In the genomic region with DNA sequence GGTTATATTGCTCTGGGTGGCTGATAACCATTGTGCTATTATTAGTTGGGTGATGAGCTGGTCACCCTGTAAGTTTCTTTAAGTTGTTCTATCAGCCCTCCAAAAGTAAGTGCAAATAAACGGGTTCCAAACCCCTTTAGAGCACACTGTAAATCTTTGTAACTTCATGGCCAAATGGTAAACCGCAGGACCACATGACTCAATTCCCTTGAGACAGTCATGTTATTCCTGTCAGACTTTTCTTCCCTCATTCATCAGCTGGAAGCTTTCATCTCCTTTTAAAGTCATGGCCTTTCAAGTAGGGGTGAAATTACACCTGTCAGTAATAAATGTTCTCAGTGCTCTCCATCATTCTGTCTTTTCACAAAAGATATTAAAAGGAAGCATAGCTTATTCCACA, we compare ENCODE assay signal across 9 cellular contexts.
DNase-seq lines count a peak whose midpoint lies in the region; ATAC-seq, FAIRE-seq and TF ChIP-seq lines count a peak whose summit lies in the region.
"Had no signal": no experiment of that assay in that cellular context is flagged by ENCODE, and none has a peak within 500 bp of the region (broad histone marks: within the 10 kb centered on the region; RNA-seq: fewer than 3 reads in every experiment).

No MANE protein-coding gene starts in this region.

- no peaks in the 10 kb centered on the region for H3K27me3 Mint-ChIP-seq in activated CD8-positive, alpha-beta T cell treated with anti-CD3 and anti-CD28 coated beads for 36 hours
- H3K27me3 Mint-ChIP-seq in activated CD4-positive, alpha-beta memory T cell treated with anti-CD3 and anti-CD28 coated beads for 36 hours: no peaks in the 10 kb centered on the region
- H3K27me3 Mint-ChIP-seq: central memory CD8-positive, alpha-beta T cell had no signal

- H3K27ac Mint-ChIP-seq in activated CD8-positive, alpha-beta T cell treated with anti-CD3 and anti-CD28 coated beads for 36 hours: no peak overlapping the region
- no peak overlapping the region for H3K27ac Mint-ChIP-seq in activated CD4-positive, alpha-beta memory T cell treated with anti-CD3 and anti-CD28 coated beads for 36 hours

- TF ChIP-seq CTCF in activated CD8-positive, alpha-beta T cell treated with anti-CD3 and anti-CD28 coated beads for 36 hours (IDR thresholded peaks at IDR 0.05): no peak

- no peaks in the 10 kb centered on the region for H3K36me3 Mint-ChIP-seq in activated CD8-positive, alpha-beta T cell treated with anti-CD3 and anti-CD28 coated beads for 36 hours (ENCODE audit: low read depth)
- H3K36me3 Mint-ChIP-seq in activated CD4-positive, alpha-beta memory T cell treated with anti-CD3 and anti-CD28 coated beads for 36 hours: no peaks in the 10 kb centered on the region

- TF ChIP-seq POLR2A in GM12892 (IDR thresholded peaks at IDR 0.05; ENCODE audit: low read depth, low read length): no peak

- H3K9me3 Mint-ChIP-seq in activated CD8-positive, alpha-beta T cell treated with anti-CD3 and anti-CD28 coated beads for 36 hours: peaks cover 2% of the 10 kb centered on the region
- H3K9me3 Mint-ChIP-seq in activated CD4-positive, alpha-beta memory T cell treated with anti-CD3 and anti-CD28 coated beads for 36 hours: no peaks in the 10 kb centered on the region

- DNase-seq in GM12892 (ENCODE audit: insufficient read length) (no peak), H4 (ENCODE audit: low spot score) (peak; percentile 14), LHCN-M2 (ENCODE audit: low read depth) (peak; percentile 92), iris pigment epithelial cell (ENCODE audit: low read depth) (peak; percentile 7), NOMO-1 treated with DMSO at 0.1 percent for 48 hours (lab: John Stamatoyannopoulos, UW; ENCODE audit: unreplicated experiment) (no peak)
- DNase-seq in central memory CD4-positive, alpha-beta T cell: no peak
- DNase-seq in activated CD8-positive, alpha-beta T cell treated with anti-CD3 and anti-CD28 coated beads for 36 hours: no peak
- DNase-seq in activated CD4-positive, alpha-beta memory T cell treated with anti-CD3 and anti-CD28 coated beads for 36 hours: no peak

- peaks cover 8% of the 10 kb centered on the region for H3K4me1 Mint-ChIP-seq in activated CD8-positive, alpha-beta T cell treated with anti-CD3 and anti-CD28 coated beads for 36 hours (ENCODE audit: low read depth)
- peaks cover 5% of the 10 kb centered on the region for H3K4me1 Mint-ChIP-seq in activated CD4-positive, alpha-beta memory T cell treated with anti-CD3 and anti-CD28 coated beads for 36 hours (ENCODE audit: low read depth)
- H3K4me1 Mint-ChIP-seq: central memory CD8-positive, alpha-beta T cell had no signal

- CTCF ChIA-PET in activated CD8-positive, alpha-beta T cell treated with anti-CD3 and anti-CD28 coated beads for 36 hours (lab: Charles Lee): interaction anchor here (1.6 kb wide), 1 partner anchor 245 kb away, joined by 4 read pairs; no protein-coding TSS in a partner anchor
- CTCF ChIA-PET in activated CD4-positive, alpha-beta memory T cell treated with anti-CD3 and anti-CD28 coated beads for 36 hours (lab: Charles Lee): interaction anchor here (1.3 kb wide), 1 partner anchor 11 kb away, joined by 5 read pairs; no protein-coding TSS in a partner anchor

- intact Hi-C loops in activated CD8-positive, alpha-beta T cell treated with anti-CD3 and anti-CD28 coated beads for 36 hours (cut with micrococcal nuclease): no loop called here
- intact Hi-C loops in activated CD4-positive, alpha-beta memory T cell treated with anti-CD3 and anti-CD28 coated beads for 36 hours (cut with micrococcal nuclease): no loop called here

- FAIRE-seq in GM12892 (lab: Jason Lieb, UNC): peak; percentile 54

- no peak for ATAC-seq in activated CD8-positive, alpha-beta T cell treated with anti-CD3 and anti-CD28 coated beads for 36 hours

- POLR2A ChIA-PET in activated CD8-positive, alpha-beta T cell treated with anti-CD3 and anti-CD28 coated beads for 36 hours (lab: Charles Lee): no interaction called here
- POLR2A ChIA-PET in activated CD4-positive, alpha-beta memory T cell treated with anti-CD3 and anti-CD28 coated beads for 36 hours (lab: Charles Lee): no interaction called here

- H3K4me3 Mint-ChIP-seq in activated CD8-positive, alpha-beta T cell treated with anti-CD3 and anti-CD28 coated beads for 36 hours: no peak overlapping the region
- H3K4me3 Mint-ChIP-seq in activated CD4-positive, alpha-beta memory T cell treated with anti-CD3 and anti-CD28 coated beads for 36 hours: no peak overlapping the region
- H3K4me3 Mint-ChIP-seq: central memory CD8-positive, alpha-beta T cell had no signal

Comparison
In these comparisons a context has a peak if more than half of its experiments do, and no peak if none do; other contexts are left out.
1. DNase-seq: peak in H4 (single experiment), LHCN-M2 (single experiment) and iris pigment epithelial cell (single experiment); none in GM12892 (single experiment), central memory CD4-positive, alpha-beta T cell (single experiment), activated CD8-positive, alpha-beta T cell treated with anti-CD3 and anti-CD28 coated beads for 36 hours (single experiment), activated CD4-positive, alpha-beta memory T cell treated with anti-CD3 and anti-CD28 coated beads for 36 hours (single experiment) and NOMO-1 treated with DMSO at 0.1 percent for 48 hours (single experiment).